In the genomic region with DNA sequence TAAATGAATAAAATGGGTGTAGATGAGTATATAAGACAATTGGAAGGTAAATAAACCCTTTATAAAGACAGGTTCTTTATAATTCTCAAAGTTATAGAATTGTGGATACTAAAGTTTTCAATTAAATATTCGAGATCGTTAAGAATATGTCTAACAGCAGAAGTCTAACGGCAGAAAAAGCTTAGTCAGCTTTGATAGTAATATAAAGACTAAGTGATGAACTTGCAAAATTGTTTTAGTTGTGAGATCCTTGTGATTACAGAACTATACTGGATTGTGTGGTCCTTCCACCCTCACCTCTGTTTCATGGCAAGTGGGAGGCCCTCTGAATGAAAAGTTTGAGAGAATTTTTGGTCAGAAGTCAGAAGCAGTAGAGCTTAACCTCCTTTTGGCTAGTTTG, we compare ENCODE assay signal across 26 cellular contexts. TPM values are rescaled to one million over a fixed set of nuclear protein-coding genes. Genes with fewer than 3 reads are reported as not detected.
"Had no signal": no experiment of that assay in that cellular context is flagged by ENCODE, and none has a peak within 500 bp of the region (broad histone marks: within the 10 kb centered on the region; RNA-seq: fewer than 3 reads in every experiment).

No MANE protein-coding gene starts in this region.

- H3K27ac ChIP-seq: colonic mucosa, esophagus muscularis mucosa, lower lobe of right lung, neural progenitor cell had no signal

- H3K27ac Mint-ChIP-seq: neural progenitor cell, WTC11 had no signal

- ATAC-seq: activated naive CD4-positive, alpha-beta T cell treated with anti-CD3 and anti-CD28 coated beads, Interleukin-2, amount 50 U/mL, for 72 hours; left lobe of liver; lower lobe of right lung; mucosa of descending colon; stimulated activated naive CD8-positive, alpha-beta T cell treated with anti-CD3 and anti-CD28 coated beads, Interleukin-15, Interleukin-2, amounts not matched to agents 100 U/mL and 50 U/mL, for 24 hours; WTC11 had no signal

- H3K27me3 ChIP-seq: colonic mucosa, dorsolateral prefrontal cortex, esophagus muscularis mucosa, hepatocyte, neural progenitor cell, spleen, upper lobe of left lung had no signal

- H3K9me3 Mint-ChIP-seq: activated naive CD4-positive, alpha-beta T cell treated with anti-CD3 and anti-CD28 coated beads, Interleukin-2, amount 50 U/mL, for 72 hours; neural progenitor cell; WTC11 had no signal

- H3K9me3 ChIP-seq: colonic mucosa, esophagus muscularis mucosa, lower lobe of right lung, mucosa of descending colon, spleen, upper lobe of left lung had no signal

- H3K36me3 ChIP-seq: colonic mucosa, esophagus muscularis mucosa, lower lobe of right lung, neural progenitor cell, spleen, upper lobe of left lung had no signal

- H3K4me3 Mint-ChIP-seq: immature natural killer cell, neural progenitor cell had no signal

- H3K4me3 ChIP-seq: colonic mucosa, esophagus muscularis mucosa, hepatocyte, lower lobe of right lung, mucosa of descending colon, neural progenitor cell, spleen, upper lobe of left lung had no signal

- DNase-seq: activated CD4-positive, alpha-beta T cell treated with anti-CD3 and anti-CD28 coated beads, Interleukin-2, amount 50 U/mL, for 4 hours; activated CD8-positive, alpha-beta memory T cell treated with anti-CD3 and anti-CD28 coated beads for 24 hours; activated CD8-positive, alpha-beta memory T cell treated with anti-CD3 and anti-CD28 coated beads, Interleukin-2, amount 50 U/mL, for 4 hours; activated gamma-delta T cell; amniotic stem cell; colonic mucosa; dorsolateral prefrontal cortex; glutamatergic neuron; immature natural killer cell; lower lobe of right lung; mesendoderm; mucosa of descending colon; posterior cingulate gyrus; retina; spleen; stimulated activated CD4-positive, alpha-beta T cell treated with anti-CD3 and anti-CD28 coated beads, Interleukin-4, amount 100 ng/mL, for 24 hours; stimulated activated naive CD8-positive, alpha-beta T cell treated with anti-CD3 and anti-CD28 coated beads, Interleukin-15, Interleukin-2, amounts not matched to agents 100 U/mL and 50 U/mL, for 24 hours; T-helper 9 cell; upper lobe of left lung had no signal

RNA-seq across cellular contexts. Expression of a gene that starts 2.7 kb away (rescaled TPM):
- total RNA-seq: omental fat pad, WTC11 had no signal
